19 cellular contexts compared by ENCODE assay signal in the genomic region with DNA sequence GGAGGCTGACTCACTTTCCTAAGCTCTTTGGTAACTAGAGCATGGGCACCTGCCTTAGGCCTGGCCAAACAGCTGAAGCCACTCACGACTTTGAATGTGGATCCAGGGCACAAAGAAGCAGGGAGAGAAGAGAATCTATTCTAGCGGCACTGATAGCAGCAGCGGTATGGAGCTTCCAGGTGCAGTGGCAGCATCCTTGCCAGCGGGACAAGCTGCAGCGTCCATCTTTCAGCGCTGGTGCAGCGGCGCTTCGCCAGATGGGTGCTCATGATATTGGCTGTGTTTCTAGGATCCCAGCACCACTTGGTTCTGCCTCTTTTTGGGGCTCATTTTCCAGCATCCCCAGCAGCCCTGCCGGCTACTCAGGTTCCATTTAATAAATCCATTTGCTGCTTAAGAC.
"Had no signal": no experiment of that assay in that cellular context is flagged by ENCODE, and none has a peak within 500 bp of the region (broad histone marks: within the 10 kb centered on the region; RNA-seq: fewer than 3 reads in every experiment).

No MANE protein-coding gene starts in this region.

- DNase-seq: central memory CD4-positive, alpha-beta T cell; effector CD8-positive, alpha-beta T cell; erythroblast; esophagus squamous epithelium; foreskin melanocyte; kidney; mammary epithelial cell; mesendoderm; midbrain; natural killer cell; pancreas; stimulated activated CD4-positive, alpha-beta T cell treated with anti-CD3 and anti-CD28 coated beads, Interleukin-12 subunit alpha, Interleukin-12 subunit beta, amount 100 ng/mL, for 4 hours; stimulated activated CD4-positive, alpha-beta T cell treated with anti-CD3 and anti-CD28 coated beads, Interleukin-1b, Interleukin-23, amount 100 ng/mL, for 48 hours; stimulated activated CD4-positive, alpha-beta T cell treated with anti-CD3 and anti-CD28 coated beads, Interleukin-4, amount 100 ng/mL, for 1 hour; stimulated activated CD8-positive, alpha-beta memory T cell treated with anti-CD3 and anti-CD28 coated beads, Interleukin-4, amount 100 ng/mL, for 48 hours; stimulated activated naive CD4-positive, alpha-beta T cell; stimulated activated naive CD8-positive, alpha-beta T cell treated with anti-CD3 and anti-CD28 coated beads, Interleukin-15, amount 100 ng/mL, for 72 hours; thyroid gland; trophoblast cell had no signal
